Comparison of ENCODE assay signal across 7 cellular contexts in the genomic region with DNA sequence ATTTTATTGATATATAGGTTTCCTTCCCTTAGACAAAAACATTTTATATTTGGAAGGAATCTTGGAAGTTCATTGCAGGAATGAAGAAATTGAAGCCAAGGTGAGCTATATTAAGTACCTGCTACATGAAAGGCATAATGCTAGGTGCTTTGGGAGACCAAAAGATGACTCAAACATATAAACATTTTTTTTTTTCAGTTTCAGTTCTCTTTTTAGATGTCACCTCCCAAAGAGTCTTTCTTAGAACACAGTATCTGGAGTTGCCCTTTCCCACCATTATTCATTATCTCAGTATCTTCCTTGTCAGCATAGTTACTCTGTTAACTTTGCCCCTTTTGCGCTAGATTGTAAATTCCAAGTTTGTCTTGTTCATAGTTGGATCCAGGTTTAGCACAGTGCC. TPM values are rescaled to one million over a fixed set of nuclear protein-coding genes. Genes with fewer than 3 reads are reported as not detected.
A peak's percentile ranks its signal among the peaks of the same experiment; 100 is the strongest.
DNase-seq lines count a peak whose midpoint lies in the region; ATAC-seq, FAIRE-seq and TF ChIP-seq lines count a peak whose summit lies in the region.

No MANE protein-coding gene starts in this region.

- H3K4me1 ChIP-seq in OCI-LY1 (ENCODE audit: insufficient read depth, low read length, severe bottlenecking) (peaks cover 24% of the 10 kb centered on the region), endothelial cell of umbilical vein (ENCODE audit: control insufficient read depth, extremely low read depth, insufficient read depth, low read length) (peaks cover 29% of the 10 kb centered on the region), gastrocnemius medialis (peaks cover 26 to 39% of the 10 kb centered on the region in 2 donors)

- peaks cover under 1% of the 10 kb centered on the region; the same call in 1 of the 2 replicates for H3K36me3 ChIP-seq in OCI-LY1 (ENCODE audit: insufficient read depth, low read length)
- H3K36me3 ChIP-seq in endothelial cell of umbilical vein (ENCODE audit: control insufficient read depth in 2 of 2, extremely low read depth in 1 of 2, insufficient read depth in 2 of 2, low read length in 2 of 2): no peaks in the 10 kb centered on the region
- no peaks in the 10 kb centered on the region for H3K36me3 ChIP-seq in gastrocnemius medialis

- ATAC-seq in gastrocnemius medialis (no peak), HG02623 (IDR thresholded peaks at IDR 0.05; ENCODE audit: unreplicated experiment) (no peak), GM18867 (IDR thresholded peaks at IDR 0.05; ENCODE audit: unreplicated experiment) (no peak)

- H3K79me2 ChIP-seq in OCI-LY1 (ENCODE audit: insufficient read depth, low read length) (peaks cover 23% of the 10 kb centered on the region; the same call in 1 of the 2 replicates), endothelial cell of umbilical vein (ENCODE audit: control insufficient read depth, insufficient read depth, low read length) (no peaks in the 10 kb centered on the region)

- dilution Hi-C loops in endothelial cell of umbilical vein (cut with MboI; ENCODE audit: extremely low pct_ligation_motif_present, low sequenced_read_pairs): no loop called here

- H3F3A ChIP-seq in OCI-LY1 (ENCODE audit: insufficient read depth, low read length): no peaks in the 10 kb centered on the region

- POLR2A ChIA-PET in endothelial cell of umbilical vein (lab: Charles Lee): no interaction called here

- H3K4me3 ChIP-seq in OCI-LY1 (ENCODE audit: low read depth, low read length, poor library complexity, severe bottlenecking): peak overlapping the region; percentile 86
- peak overlapping the region in 1 of 3 experiments; percentile 87 for H3K4me3 ChIP-seq in endothelial cell of umbilical vein (replicated peaks in 1 of 3; ENCODE audit: insufficient read depth in 1 of 3, low read depth in 1 of 3, low read length in 3 of 3)
- peak overlapping the region; percentile 59 to 98 (median 84) for H3K4me3 ChIP-seq in gastrocnemius medialis

- peak; percentile 10 for DNase-seq in GM19238 (ENCODE audit: insufficient read length, low spot score)
- DNase-seq in endothelial cell of umbilical vein (ENCODE audit: low read depth, low spot score): no peak
- DNase-seq in gastrocnemius medialis: no peak
- no peak for DNase-seq in NCI-H82 treated with DMSO at 0.1 percent for 48 hours (lab: John Stamatoyannopoulos, UW; ENCODE audit: unreplicated experiment)

- no peak for TF ChIP-seq POLR2A in endothelial cell of umbilical vein (IDR thresholded peaks at IDR 0.05; ENCODE audit: low read depth, low read length)
- TF ChIP-seq POLR2A in gastrocnemius medialis (IDR thresholded peaks at IDR 0.05): no peak

- peak overlapping the region; percentile 85 for H3K9ac ChIP-seq in OCI-LY1 (ENCODE audit: low read length)
- peak overlapping the region; percentile 88 for H3K9ac ChIP-seq in endothelial cell of umbilical vein (replicated peaks; ENCODE audit: extremely low read depth, insufficient read depth, low read length)

- H3K9me3 ChIP-seq in OCI-LY1 (ENCODE audit: low read length) (no peaks in the 10 kb centered on the region), endothelial cell of umbilical vein (replicated peaks; ENCODE audit: control insufficient read depth, insufficient read depth, low read length) (no peaks in the 10 kb centered on the region), gastrocnemius medialis (no peaks in the 10 kb centered on the region)

- TF ChIP-seq CTCF in OCI-LY1 (IDR thresholded peaks at IDR 0.05; ENCODE audit: low read length): no peak
- TF ChIP-seq CTCF in endothelial cell of umbilical vein (IDR thresholded peaks at IDR 0.05; ENCODE audit: extremely low read depth in 1 of 2, insufficient read depth in 1 of 2, low read depth in 1 of 2, low read length in 2 of 2): no peak
- no peak for TF ChIP-seq CTCF in gastrocnemius medialis (IDR thresholded peaks at IDR 0.05 in 4 of 5, conservative IDR thresholded peaks at IDR 0.05 in 1 of 5)

- peak overlapping the region; percentile 95 for H3K4me2 ChIP-seq in OCI-LY1 (ENCODE audit: low read length)
- peak overlapping the region; percentile 91 for H3K4me2 ChIP-seq in endothelial cell of umbilical vein (ENCODE audit: insufficient read depth, low read length)

- in situ Hi-C loops in gastrocnemius medialis (cut with MboI; ENCODE audit: low sequenced_read_pairs in 4 of 4): no loop called here

- H4K20me1 ChIP-seq in OCI-LY1 (ENCODE audit: insufficient read depth, low read length) (no peaks in the 10 kb centered on the region), endothelial cell of umbilical vein (replicated peaks; ENCODE audit: control insufficient read depth, extremely low read depth, insufficient read depth, low read length) (no peaks in the 10 kb centered on the region)

- H3K9me2 ChIP-seq in OCI-LY1 (ENCODE audit: low read depth, low read length): no peaks in the 10 kb centered on the region

- no TSS peak for BruUV-seq in endothelial cell of umbilical vein (replicated peaks; lab: Mats Ljungman, UMichigan)

- H3K27ac ChIP-seq in OCI-LY1 (ENCODE audit: low read depth, low read length, poor library complexity, severe bottlenecking) (no peak overlapping the region), endothelial cell of umbilical vein (ENCODE audit: insufficient read depth, low read depth, low read length) (no peak overlapping the region), gastrocnemius medialis (peak overlapping the region; percentile 88 to 96 (median 93))

- intact Hi-C loops in endothelial cell of umbilical vein (cut with micrococcal nuclease): no loop called here
- intact Hi-C loops in gastrocnemius medialis (cut with DNase I; ENCODE audit: low total_unique reads): loop anchor here (2.0 to 10.0 kb wide), 3 partner anchors 135 to 407 kb away; a partner anchor contains a TSS

- no peaks in the 10 kb centered on the region for H3K9me1 ChIP-seq in endothelial cell of umbilical vein (replicated peaks; ENCODE audit: control insufficient read depth, extremely low read depth, insufficient read depth, low read length)

- no peak for FAIRE-seq in endothelial cell of umbilical vein (lab: Jason Lieb, UNC)

- H2AFZ ChIP-seq in OCI-LY1 (ENCODE audit: low read length) (no peak overlapping the region), endothelial cell of umbilical vein (ENCODE audit: low read depth, low read length) (no peak overlapping the region)

- H3K27me3 ChIP-seq in OCI-LY1 (ENCODE audit: insufficient read depth, low read length) (no peaks in the 10 kb centered on the region), endothelial cell of umbilical vein (ENCODE audit: control insufficient read depth in 2 of 2, insufficient read depth in 2 of 2, low read length in 2 of 2) (no peaks in the 10 kb centered on the region), gastrocnemius medialis (no peaks in the 10 kb centered on the region)

- CTCF ChIA-PET in endothelial cell of umbilical vein (lab: Charles Lee): no interaction called here

TF ChIP-seq in endothelial cell of umbilical vein, 7 proteins besides CTCF, POLR2A, EP300 and RAD21:
- no peak for TF ChIP-seq GATA2 (IDR thresholded peaks at IDR 0.05; ENCODE audit: insufficient read depth, insufficient read length, low read depth, low read length)
- no peak for TF ChIP-seq FOS (IDR thresholded peaks at IDR 0.05; ENCODE audit: borderline replicate concordance, insufficient read depth, low read length)
- no peak for TF ChIP-seq MYC (IDR thresholded peaks at IDR 0.05; ENCODE audit: low read depth, low read length)

RNA-seq across cellular contexts. Expression of a gene that starts 1.1 kb away (rescaled TPM):
- total RNA-seq in endothelial cell of umbilical vein: 9.7 and 10.5 TPM in 2 replicates
- polyA plus RNA-seq in endothelial cell of umbilical vein: 4.8 and 6.6 TPM in 2 replicates
- polyA plus RNA-seq in endothelial cell of umbilical vein (2011; cell fraction: cytosol; rRNA removed): 8.4 and 8.7 TPM in 2 replicates
- polyA plus RNA-seq in endothelial cell of umbilical vein (2011; cell fraction: nucleus; rRNA removed): 5.2 and 7.5 TPM in 2 replicates
- 4.6 and 8.3 TPM in 2 replicates for polyA plus RNA-seq in endothelial cell of umbilical vein (2012)
- 7.2 and 10.6 TPM in 2 replicates for polyA minus RNA-seq in endothelial cell of umbilical vein
- polyA minus RNA-seq in endothelial cell of umbilical vein (2011; cell fraction: cytosol; rRNA and poly(A)+ RNA removed): 4.6 TPM
- 7.4 and 10.2 TPM in 2 replicates for polyA minus RNA-seq in endothelial cell of umbilical vein (2011; cell fraction: nucleus; rRNA and poly(A)+ RNA removed)
- 1 to 10 TPM; 3.4 to 5.6 (median 4.3) TPM for total RNA-seq in gastrocnemius medialis

RNA-seq across cellular contexts. Expression of a gene that starts 1.6 kb away (rescaled TPM):
- total RNA-seq in endothelial cell of umbilical vein: 7.3 and 10.2 TPM in 2 replicates
- polyA plus RNA-seq in endothelial cell of umbilical vein: 5.1 and 5.2 TPM in 2 replicates
- 8.2 and 8.5 TPM in 2 replicates for polyA plus RNA-seq in endothelial cell of umbilical vein (2011; cell fraction: cytosol; rRNA removed)
- 5.5 and 6.1 TPM in 2 replicates for polyA plus RNA-seq in endothelial cell of umbilical vein (2011; cell fraction: nucleus; rRNA removed)
- 3.4 and 7.7 TPM in 2 replicates for polyA plus RNA-seq in endothelial cell of umbilical vein (2012)
- polyA minus RNA-seq in endothelial cell of umbilical vein: 21.2 and 23.3 TPM in 2 replicates
- 6.7 TPM for polyA minus RNA-seq in endothelial cell of umbilical vein (2011; cell fraction: cytosol; rRNA and poly(A)+ RNA removed)
- 2.6 and 5.4 TPM in 2 replicates for polyA minus RNA-seq in endothelial cell of umbilical vein (2011; cell fraction: nucleus; rRNA and poly(A)+ RNA removed)
- total RNA-seq in gastrocnemius medialis: 10 to 100 TPM in 3 of 4 donors, 1 to 10 TPM in 1; 5.9 to 26.3 (median 20.3) TPM

Comparison
In these comparisons a context has a peak if more than half of its experiments do, and no peak if none do; other contexts are left out.
1. H3K27ac ChIP-seq: peak in gastrocnemius medialis (4 of 4); none in OCI-LY1 (single experiment) and endothelial cell of umbilical vein (single experiment).